In genomic region chr18:51953521-51953920, GRCh38 we compare ENCODE assay signal across 1 cellular context.
TF ChIP-seq lines count a peak whose summit lies in the region.

No MANE protein-coding gene starts in this region.

TF ChIP-seq in GM12878, 131 proteins besides CTCF, POLR2A, EP300 and RAD21 (continued from another document and continues in another):
- TF ChIP-seq USF1 (IDR thresholded peaks at IDR 0.05; ENCODE audit: borderline replicate concordance, extremely low read length, insufficient read depth, low read depth, low read length) (no peak), PAX5 (IDR thresholded peaks at IDR 0.05; ENCODE audit: borderline replicate concordance, low read depth, low read length) (peak; percentile 90; the same call in 1 of the 2 replicates), BACH1 (IDR thresholded peaks at IDR 0.05; ENCODE audit: borderline replicate concordance) (no peak; the same call in 1 of the 2 replicates), RB1 (IDR thresholded peaks at IDR 0.05; ENCODE audit: borderline replicate concordance) (no peak), ZNF217 (IDR thresholded peaks at IDR 0.05) (0 out of 2 replicates have a peak, but pooled peaks have one; percentile 30), ZNF274 (IDR thresholded peaks at IDR 0.05; ENCODE audit: insufficient read depth, insufficient read length) (no peak), EED (IDR thresholded peaks at IDR 0.05; ENCODE audit: low read depth) (peak; percentile 95), MTA3 (IDR thresholded peaks at IDR 0.05; ENCODE audit: borderline replicate concordance, low read length) (peak; percentile 92), HCFC1 (IDR thresholded peaks at IDR 0.05; ENCODE audit: low read length) (no peak), E2F4 (IDR thresholded peaks at IDR 0.05; ENCODE audit: low read depth, low read length) (no peak), RELA (IDR thresholded peaks at IDR 0.05; ENCODE audit: borderline replicate concordance, partially characterized antibody) (peak; percentile 99), MTA2 (IDR thresholded peaks at IDR 0.05; ENCODE audit: low read depth) (peak; percentile 95), SMC3 (IDR thresholded peaks at IDR 0.05; ENCODE audit: borderline replicate concordance, low read length) (0 out of 2 replicates have a peak, but pooled peaks have one; percentile 19), IKZF2 (IDR thresholded peaks at IDR 0.05) (peak; percentile 95), YBX1 (IDR thresholded peaks at IDR 0.05) (no peak), SMARCA5 (IDR thresholded peaks at IDR 0.05) (no peak), PAX8 (IDR thresholded peaks at IDR 0.05) (no peak), JUNB (IDR thresholded peaks at IDR 0.05) (peak; percentile 69), HSF1 (IDR thresholded peaks at IDR 0.05; ENCODE audit: low read depth, low read length) (no peak), LARP7 (IDR thresholded peaks at IDR 0.05) (0 out of 2 replicates have a peak, but pooled peaks have one; percentile 41), POU2F2 (IDR thresholded peaks at IDR 0.05; ENCODE audit: borderline replicate concordance, low read depth, low read length) (no peak), BCL11A (IDR thresholded peaks at IDR 0.05; ENCODE audit: low read depth, low read length) (peak; percentile 96), TCF7 (IDR thresholded peaks at IDR 0.05; ENCODE audit: borderline replicate concordance) (0 out of 2 replicates have a peak, but pooled peaks have one; percentile 42), HDAC2 (IDR thresholded peaks at IDR 0.05) (no peak), ZNF384 (IDR thresholded peaks at IDR 0.05; ENCODE audit: borderline replicate concordance, low read depth, low read length) (no peak; the same call in 1 of the 2 replicates), RCOR1 (conservative IDR thresholded peaks at IDR 0.05; ENCODE audit: low read depth, low read length) (no peak), SKIL (IDR thresholded peaks at IDR 0.05; ENCODE audit: low read depth, poor library complexity, severe bottlenecking) (peak; percentile 96), ZNF687 (IDR thresholded peaks at IDR 0.05) (no peak; the same call in 1 of the 2 replicates), MYC (IDR thresholded peaks at IDR 0.05; ENCODE audit: insufficient read depth, insufficient read length, insufficient replicate concordance, low read length, severe bottlenecking) (no peak), ZBTB11 (CRISPR knock-in tag; IDR thresholded peaks at IDR 0.05) (no peak), PML (IDR thresholded peaks at IDR 0.05; ENCODE audit: low read length) (peak; percentile 67; the same call in 1 of the 2 replicates), MAX (IDR thresholded peaks at IDR 0.05; ENCODE audit: low read depth, low read length) (no peak), BCLAF1 (IDR thresholded peaks at IDR 0.05) (no peak), PRDM15 (CRISPR knock-in tag; IDR thresholded peaks at IDR 0.05) (no peak), MEF2A (IDR thresholded peaks at IDR 0.05; ENCODE audit: insufficient read depth, low read depth, low read length) (peak; percentile 83), RAD51 (IDR thresholded peaks at IDR 0.05) (no peak), CHD2 (IDR thresholded peaks at IDR 0.05; ENCODE audit: borderline replicate concordance, low read depth, low read length) (peak; percentile 43; the same call in 1 of the 2 replicates), USF2 (IDR thresholded peaks at IDR 0.05; ENCODE audit: borderline replicate concordance, low read depth, low read length) (no peak), RFX5 (IDR thresholded peaks at IDR 0.05; ENCODE audit: low read depth, low read length) (no peak)
